ENCODE assay signal across 22 cellular contexts in genomic region chr6:22036699-22037098, GRCh38.
A peak's percentile ranks its signal among the peaks of the same experiment; 100 is the strongest.
DNase-seq lines count a peak whose midpoint lies in the region; ATAC-seq and TF ChIP-seq lines count a peak whose summit lies in the region.
"Had no signal": no experiment of that assay in that cellular context is flagged by ENCODE, and none has a peak within 500 bp of the region (broad histone marks: within the 10 kb centered on the region; RNA-seq: fewer than 3 reads in every experiment).

No MANE protein-coding gene starts in this region.

- POLR2A ChIA-PET in PC-9 (lab: Charles Lee; ENCODE audit: unreplicated experiment): no interaction called here

- CTCF ChIA-PET in PC-9 (lab: Charles Lee): interaction anchor here (0.6 kb wide), 1 partner anchor 448 kb away, joined by 3 read pairs; no protein-coding TSS in a partner anchor

- DNase-seq in PC-9 (no peak), mesothelial cell of epicardium (ENCODE audit: low spot score in 2 of 2, unreplicated experiment in 2 of 2) (no peak), MV-4-11 (lab: John Stamatoyannopoulos, UW) (no peak), HPDE6-E6E7 (ENCODE audit: extremely low spot score) (no peak), putamen (ENCODE audit: low spot score) (no peak)
- DNase-seq in activated CD4-positive, alpha-beta T cell treated with anti-CD3 and anti-CD28 coated beads for 48 hours: no peak
- DNase-seq: activated T-cell treated with anti-CD3 and anti-CD28 coated beads for 4 hours; CD4-positive, alpha-beta memory T cell; central memory CD4-positive, alpha-beta T cell; DND-41; esophagus squamous epithelium; KG1; left ventricle myocardium inferior; mucosa of descending colon; NCI-H1092; NCI-H510A treated with DMSO at 0.1 percent for 48 hours; right cardiac atrium; stimulated activated CD4-positive, alpha-beta T cell treated with anti-CD3 and anti-CD28 coated beads, Interleukin-15, amount 100 ng/mL, for 24 hours; T-helper 1 cell had no signal

- BruUV-seq in PC-9 (replicated peaks; lab: Mats Ljungman, UMichigan): no TSS peak

- H3K27me3 Mint-ChIP-seq in mesothelial cell of epicardium (ENCODE audit: low read depth): no peaks in the 10 kb centered on the region
- H3K27me3 Mint-ChIP-seq: CD4-positive, alpha-beta memory T cell had no signal

- intact Hi-C loops in PC-9 (cut with micrococcal nuclease; ENCODE audit: unreplicated experiment): loop anchor here (5.0 to 10.0 kb wide), 4 partner anchors 188 to 791 kb away; no protein-coding TSS in a partner anchor

- no peak overlapping the region for H3K4me3 ChIP-seq in BLaER1 treated with 17β-estradiol and CSF1 and Interleukin-3, amounts not matched to agents 10 nM and 100 nM
- H3K4me3 ChIP-seq in PC-9: peak overlapping the region; percentile 18; the same call in 1 of the 2 replicates
- H3K4me3 ChIP-seq: esophagus squamous epithelium, HAP-1, left ventricle myocardium inferior, mucosa of descending colon had no signal

- H3K27ac ChIP-seq in BLaER1 treated with 17β-estradiol and CSF1 and Interleukin-3, amounts not matched to agents 10 nM and 100 nM: peak overlapping the region in 2 of 11 experiments; percentile 49 to 57; a peak in 4 of 22 replicates
- peak overlapping the region; percentile 34; the same call in 1 of the 2 replicates for H3K27ac ChIP-seq in PC-9
- H3K27ac ChIP-seq: esophagus squamous epithelium, left ventricle myocardium inferior had no signal

- no peaks in the 10 kb centered on the region; the same call in 1 of the 2 replicates for H3F3A ChIP-seq in PC-9 (ENCODE audit: insufficient read depth, low read depth)

- peaks cover 0 to 77% (median 51%) of the 10 kb centered on the region in 11 experiments; a peak in 15 of 22 replicates for H3K36me3 ChIP-seq in BLaER1 treated with 17β-estradiol and CSF1 and Interleukin-3, amounts not matched to agents 10 nM and 100 nM
- H3K36me3 ChIP-seq in PC-9 (ENCODE audit: low read depth): no peaks in the 10 kb centered on the region
- H3K36me3 ChIP-seq: esophagus squamous epithelium, HAP-1, left ventricle myocardium inferior had no signal

- no peaks in the 10 kb centered on the region for H3K27me3 ChIP-seq in BLaER1 treated with 17β-estradiol and CSF1 and Interleukin-3, amounts not matched to agents 10 nM and 100 nM
- H3K27me3 ChIP-seq in PC-9 (ENCODE audit: insufficient read depth, low read depth): no peaks in the 10 kb centered on the region
- H3K27me3 ChIP-seq: esophagus squamous epithelium had no signal

- peaks cover 5 to 23% (median 20%) of the 10 kb centered on the region in 10 experiments; a peak in 19 of 20 replicates for H3K4me1 ChIP-seq in BLaER1 treated with 17β-estradiol and CSF1 and Interleukin-3, amounts not matched to agents 10 nM and 100 nM
- H3K4me1 ChIP-seq in PC-9 (replicated peaks; ENCODE audit: insufficient read depth): peaks cover 22% of the 10 kb centered on the region
- H3K4me1 ChIP-seq: HAP-1 had no signal

- peak overlapping the region; percentile 13; the same call in 1 of the 2 replicates for H2AFZ ChIP-seq in PC-9

- no peaks in the 10 kb centered on the region for H3K9me2 ChIP-seq in PC-9 (ENCODE audit: insufficient read depth)

- peaks cover 25% of the 10 kb centered on the region for H3K4me1 Mint-ChIP-seq in mesothelial cell of epicardium
- H3K4me1 Mint-ChIP-seq: CD4-positive, alpha-beta memory T cell had no signal

- TF ChIP-seq CTCF in PC-9 (conservative IDR thresholded peaks at IDR 0.05): no peak
- TF ChIP-seq CTCF in mesothelial cell of epicardium (IDR thresholded peaks at IDR 0.05; ENCODE audit: unreplicated experiment): no peak

- peak; percentile 19 for ATAC-seq in GM19351 (IDR thresholded peaks at IDR 0.05; ENCODE audit: unreplicated experiment)
- ATAC-seq: mucosa of descending colon, right cardiac atrium had no signal

- peaks cover 26% of the 10 kb centered on the region for H3K9me3 Mint-ChIP-seq in mesothelial cell of epicardium

- H3K36me3 Mint-ChIP-seq in mesothelial cell of epicardium: peaks cover 53% of the 10 kb centered on the region
- H3K36me3 Mint-ChIP-seq: CD4-positive, alpha-beta memory T cell had no signal

- no peaks in the 10 kb centered on the region for H4K20me1 ChIP-seq in BLaER1 treated with 17β-estradiol and CSF1 and Interleukin-3, amounts not matched to agents 10 nM and 100 nM
- H4K20me1 ChIP-seq in PC-9 (ENCODE audit: insufficient read depth): no peaks in the 10 kb centered on the region

- H3K4me2 ChIP-seq in BLaER1 treated with 17β-estradiol and CSF1 and Interleukin-3, amounts not matched to agents 10 nM and 100 nM: peak overlapping the region in 6 of 11 experiments; percentile 37 to 68 (median 50); a peak in 6 of 22 replicates
- H3K4me2 ChIP-seq in PC-9: peak overlapping the region; percentile 73

- peaks cover 23 to 54% (median 42%) of the 10 kb centered on the region in 11 experiments for H3K9me3 ChIP-seq in BLaER1 treated with 17β-estradiol and CSF1 and Interleukin-3, amounts not matched to agents 10 nM and 100 nM (replicated peaks in 1 of 11)
- H3K9me3 ChIP-seq in PC-9 (ENCODE audit: insufficient read depth, low read depth): peaks cover 11% of the 10 kb centered on the region; the same call in 1 of the 2 replicates
- H3K9me3 ChIP-seq: HAP-1, mucosa of descending colon had no signal

- H3K79me2 ChIP-seq in PC-9 (ENCODE audit: low read depth): no peaks in the 10 kb centered on the region

- H3K27ac Mint-ChIP-seq in mesothelial cell of epicardium: peak overlapping the region; percentile 88
- H3K27ac Mint-ChIP-seq: CD4-positive, alpha-beta memory T cell had no signal

- H3K9ac ChIP-seq in BLaER1 treated with 17β-estradiol and CSF1 and Interleukin-3, amounts not matched to agents 10 nM and 100 nM: no peak overlapping the region; a peak in 1 of 22 replicates

- H3K4me3 Mint-ChIP-seq in mesothelial cell of epicardium: peak overlapping the region; percentile 0
- H3K4me3 Mint-ChIP-seq: CD4-positive, alpha-beta memory T cell had no signal
